In the genomic region with DNA sequence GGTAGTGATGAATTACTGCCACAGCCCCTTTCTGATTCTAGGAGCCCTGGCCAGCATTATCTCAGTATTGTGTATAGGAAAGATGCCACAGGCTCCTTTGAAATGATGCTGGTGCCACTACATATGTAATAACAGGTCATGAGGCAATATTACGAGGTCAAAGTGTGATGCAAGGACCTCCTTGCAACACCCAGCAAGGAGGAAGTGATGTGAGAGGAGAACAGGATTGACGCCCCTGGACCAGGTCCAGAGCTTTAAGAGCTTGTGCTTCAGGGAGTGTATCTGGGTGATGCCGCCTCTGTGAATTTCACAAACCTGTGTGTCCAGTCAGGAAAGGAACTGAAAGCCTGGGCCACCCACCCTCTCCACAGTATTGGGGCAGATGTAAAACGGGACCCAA, we compare ENCODE assay signal across 17 cellular contexts.
DNase-seq lines count a peak whose midpoint lies in the region; TF ChIP-seq lines count a peak whose summit lies in the region.
"Had no signal": no experiment of that assay in that cellular context is flagged by ENCODE, and none has a peak within 500 bp of the region (broad histone marks: within the 10 kb centered on the region; RNA-seq: fewer than 3 reads in every experiment).

No MANE protein-coding gene starts in this region.

- no peak for TF ChIP-seq POLR2A in adrenal gland (IDR thresholded peaks at IDR 0.05)

- DNase-seq in DMS53 (lab: John Stamatoyannopoulos, UW): peak; percentile 65
- DNase-seq in NCI-H1105 (lab: John Stamatoyannopoulos, UW): peak; percentile 10
- peak in 5 of 7 donors; percentile 9 to 49 (median 29) for DNase-seq in adrenal gland
- peak; percentile 25 for DNase-seq in mucosa of gallbladder (ENCODE audit: low spot score)
- DNase-seq in HCEC 1CT: no peak
- no peak for DNase-seq in SK-N-SH
- DNase-seq in posterior cingulate gyrus: no peak
- DNase-seq in NK-92 (lab: John Stamatoyannopoulos, UW; ENCODE audit: unreplicated experiment): no peak
- DNase-seq: activated CD4-positive, alpha-beta T cell treated with anti-CD3 and anti-CD28 coated beads, Interleukin-2, amount 50 U/mL, for 1 hour; activated T-cell treated with anti-CD3 and anti-CD28 coated beads, Interleukin-2, amount 50 U/mL, for 72 hours; MG63; natural killer cell; NCI-H446; stimulated activated CD4-positive, alpha-beta T cell treated with anti-CD3 and anti-CD28 coated beads, Interleukin-2, amount 100 ng/mL, for 24 hours; T1000 had no signal

- no peak overlapping the region for H3K4me2 ChIP-seq in SK-N-SH

- TF ChIP-seq EP300 in SK-N-SH (IDR thresholded peaks at IDR 0.05; ENCODE audit: borderline replicate concordance in 1 of 2, low read depth in 1 of 2, low read length in 1 of 2): no peak

- H4K20me1 ChIP-seq in SK-N-SH (ENCODE audit: insufficient read depth): no peaks in the 10 kb centered on the region
- H4K20me1 ChIP-seq: BLaER1 treated with 17β-estradiol and CSF1 and Interleukin-3, amounts not matched to agents 10 nM and 100 nM had no signal

- TF ChIP-seq CTCF in adrenal gland (IDR thresholded peaks at IDR 0.05): no peak
- TF ChIP-seq CTCF in SK-N-SH (IDR thresholded peaks at IDR 0.05): no peak

- no peaks in the 10 kb centered on the region for H3K79me2 ChIP-seq in SK-N-SH (ENCODE audit: insufficient read depth)

- H3K27ac ChIP-seq in adrenal gland (no peak overlapping the region), SK-N-SH (ENCODE audit: low read depth in 2 of 2, low read length in 1 of 2) (no peak overlapping the region)
- H3K27ac ChIP-seq: BLaER1 treated with 17β-estradiol and CSF1 and Interleukin-3, amounts not matched to agents 10 nM and 100 nM; thoracic aorta had no signal

- 63 to 82% (median 66%) methylated on average over 3 to 4 of the region's 4 CpGs for WGBS in adrenal gland, 4 donors
- WGBS in SK-N-SH (ENCODE audit: low lambda C conversion rate): 8% methylated on average over 4 of the region's 4 CpGs

- H3K27me3 ChIP-seq in adrenal gland (peaks cover 4% of the 10 kb centered on the region), SK-N-SH (ENCODE audit: insufficient read depth) (no peaks in the 10 kb centered on the region; the same call in 1 of the 2 replicates)
- H3K27me3 ChIP-seq: BLaER1 treated with 17β-estradiol and CSF1 and Interleukin-3, amounts not matched to agents 10 nM and 100 nM; MG63 had no signal

- TF ChIP-seq RAD21 in SK-N-SH (IDR thresholded peaks at IDR 0.05; ENCODE audit: low read length): no peak

- CTCF ChIA-PET in SK-N-SH (lab: Yijun Ruan, JAX): no interaction called here

- no peak overlapping the region for H2AFZ ChIP-seq in SK-N-SH (ENCODE audit: low read depth)

- H3F3A ChIP-seq in SK-N-SH (replicated peaks; ENCODE audit: insufficient read depth): no peaks in the 10 kb centered on the region

- H3K4me1 ChIP-seq in adrenal gland (replicated peaks in 1 of 2) (no peaks in the 10 kb centered on the region), SK-N-SH (ENCODE audit: control insufficient read depth in 1 of 2, insufficient read depth in 2 of 2, low read depth in 1 of 2, low read length in 1 of 2) (peaks cover 0 to 4% of the 10 kb centered on the region in 2 experiments; a peak in 1 of 4 replicates)

- H3K9ac ChIP-seq in SK-N-SH: no peak overlapping the region
- H3K9ac ChIP-seq: BLaER1 treated with 17β-estradiol and CSF1 and Interleukin-3, amounts not matched to agents 10 nM and 100 nM had no signal

- no peaks in the 10 kb centered on the region for H3K9me2 ChIP-seq in SK-N-SH

- POLR2A ChIA-PET in SK-N-SH (lab: Yijun Ruan, JAX): no interaction called here

- intact Hi-C loops in adrenal gland (cut with DNase I): no loop called here
- intact Hi-C loops in posterior cingulate gyrus (cut with DNase I): no loop called here

- H3K9me3 ChIP-seq in adrenal gland (replicated peaks in 1 of 3) (no peaks in the 10 kb centered on the region), SK-N-SH (no peaks in the 10 kb centered on the region)
- H3K9me3 ChIP-seq: MG63, thoracic aorta had no signal

- H3K36me3 ChIP-seq in adrenal gland (replicated peaks in 1 of 2) (no peaks in the 10 kb centered on the region), SK-N-SH (replicated peaks in 1 of 2; ENCODE audit: control insufficient read depth in 1 of 2, insufficient read depth in 2 of 2, low read length in 1 of 2) (no peaks in the 10 kb centered on the region)
- H3K36me3 ChIP-seq: BLaER1 treated with 17β-estradiol and CSF1 and Interleukin-3, amounts not matched to agents 10 nM and 100 nM; MG63; thoracic aorta had no signal

- H3K4me3 ChIP-seq in adrenal gland (no peak overlapping the region), SK-N-SH (ENCODE audit: low read depth in 2 of 2, low read length in 1 of 2) (no peak overlapping the region)
- H3K4me3 ChIP-seq: BLaER1 treated with 17β-estradiol and CSF1 and Interleukin-3, amounts not matched to agents 10 nM and 100 nM; MG63; thoracic aorta had no signal

TF ChIP-seq in SK-N-SH, 30 proteins besides CTCF, POLR2A, EP300 and RAD21:
- TF ChIP-seq, protein P1, sequence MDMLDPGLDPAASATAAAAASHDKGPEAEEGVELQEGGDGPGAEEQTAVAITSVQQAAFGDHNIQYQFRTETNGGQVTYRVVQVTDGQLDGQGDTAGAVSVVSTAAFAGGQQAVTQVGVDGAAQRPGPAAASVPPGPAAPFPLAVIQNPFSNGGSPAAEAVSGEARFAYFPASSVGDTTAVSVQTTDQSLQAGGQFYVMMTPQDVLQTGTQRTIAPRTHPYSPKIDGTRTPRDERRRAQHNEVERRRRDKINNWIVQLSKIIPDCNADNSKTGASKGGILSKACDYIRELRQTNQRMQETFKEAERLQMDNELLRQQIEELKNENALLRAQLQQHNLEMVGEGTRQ (IDR thresholded peaks at IDR 0.05; ENCODE audit: borderline replicate concordance, low read depth, low read length): no peak
- no peak for TF ChIP-seq MXI1 (IDR thresholded peaks at IDR 0.05; ENCODE audit: low read depth, low read length)

Comparison
In these comparisons a context has a peak if more than half of its experiments do, and no peak if none do; other contexts are left out.
1. DNase-seq: peak in DMS53 (single experiment), NCI-H1105 (single experiment), adrenal gland (5 of 7) and mucosa of gallbladder (single experiment); none in HCEC 1CT (single experiment), SK-N-SH (single experiment), posterior cingulate gyrus (0 of 10) and NK-92 (single experiment).